Comparison of ENCODE assay signal across 8 cellular contexts in genomic region chr1:100354971-100355394, GRCh38. TPM values are rescaled to one million over a fixed set of nuclear protein-coding genes. Genes with fewer than 3 reads are reported as not detected.
A peak's percentile ranks its signal among the peaks of the same experiment; 100 is the strongest.
DNase-seq lines count a peak whose midpoint lies in the region; ATAC-seq and TF ChIP-seq lines count a peak whose summit lies in the region.

No MANE protein-coding gene starts in this region.

- no peak overlapping the region for H2AFZ ChIP-seq in smooth muscle cell (ENCODE audit: low read depth)

- H3K36me3 Mint-ChIP-seq in CD4-positive, CD25-positive, alpha-beta regulatory T cell = peaks cover 25% of the 10 kb centered on the region

- H3K27ac Mint-ChIP-seq in CD4-positive, CD25-positive, alpha-beta regulatory T cell = peak overlapping the region; percentile 92 to 99 (median 95)

- intact Hi-C loops in adrenal gland (cut with DNase I) = loop anchor here in 1 of 2 donors (10.0 kb wide), 1 partner anchor 100 kb away; no protein-coding TSS in a partner anchor

- H3K27me3 Mint-ChIP-seq in CD4-positive, CD25-positive, alpha-beta regulatory T cell = peaks cover 10% of the 10 kb centered on the region

- H3F3A ChIP-seq in smooth muscle cell (ENCODE audit: low read depth) = peaks cover 24% of the 10 kb centered on the region

- H3K9me3 Mint-ChIP-seq in CD4-positive, CD25-positive, alpha-beta regulatory T cell = peaks cover 0 to 5% (median 0%) of the 10 kb centered on the region in 7 donors

- peak overlapping the region; percentile 15 for H3K27ac ChIP-seq in CD4-positive, CD25-positive, alpha-beta regulatory T cell (ENCODE audit: insufficient read depth, low read length, poor library complexity, severe bottlenecking)
- H3K27ac ChIP-seq in smooth muscle cell (ENCODE audit: low read depth) = peak overlapping the region; percentile 87
- no peak overlapping the region for H3K27ac ChIP-seq in adrenal gland

- H3K36me3 ChIP-seq in CD4-positive, CD25-positive, alpha-beta regulatory T cell (ENCODE audit: control insufficient read depth, insufficient read depth, low read length) = peaks cover 30% of the 10 kb centered on the region
- H3K36me3 ChIP-seq in smooth muscle cell (ENCODE audit: low read depth) (no peaks in the 10 kb centered on the region), adrenal gland (replicated peaks in 1 of 2) (no peaks in the 10 kb centered on the region)

- peak overlapping the region; percentile 99 for H3K4me3 ChIP-seq in CD4-positive, CD25-positive, alpha-beta regulatory T cell (ENCODE audit: low read depth, low read length)
- no peak overlapping the region for H3K4me3 ChIP-seq in fibroblast of mammary gland (ENCODE audit: control insufficient read depth, low read depth, low read length)
- peak overlapping the region; percentile 92 for H3K4me3 ChIP-seq in smooth muscle cell
- no peak overlapping the region for H3K4me3 ChIP-seq in adrenal gland

- peak in 2 of 3 donors; percentile 32 to 36 for DNase-seq in CD4-positive, CD25-positive, alpha-beta regulatory T cell
- peak; percentile 59 for DNase-seq in HT-29 (ENCODE audit: low spot score)
- peak; percentile 53 for DNase-seq in SK-N-DZ (ENCODE audit: low spot score)
- peak; percentile 15 for DNase-seq in fibroblast of mammary gland (ENCODE audit: low read depth)
- DNase-seq in smooth muscle cell (lab: John Stamatoyannopoulos, UW; ENCODE audit: unreplicated experiment) = no peak
- no peak for DNase-seq in adrenal gland
- DNase-seq in NK-92 (lab: John Stamatoyannopoulos, UW; ENCODE audit: unreplicated experiment) = no peak
- no peak for DNase-seq in activated CD4-positive, CD25-positive, alpha-beta regulatory T cell treated with anti-CD3 and anti-CD28 coated beads, Interleukin-2, amount 50 U/mL, for 72 hours

- H3K4me1 Mint-ChIP-seq in CD4-positive, CD25-positive, alpha-beta regulatory T cell = peaks cover 16 to 71% (median 64%) of the 10 kb centered on the region in 4 donors

- no peak for ATAC-seq in CD4-positive, CD25-positive, alpha-beta regulatory T cell (ENCODE audit: low read depth in 2 of 2)

- peak overlapping the region; percentile 23 for H3K9ac ChIP-seq in smooth muscle cell (ENCODE audit: low read depth)

- H3K27me3 ChIP-seq in CD4-positive, CD25-positive, alpha-beta regulatory T cell (ENCODE audit: control insufficient read depth, insufficient read depth, low read length) = no peaks in the 10 kb centered on the region
- H3K27me3 ChIP-seq in smooth muscle cell (ENCODE audit: low read depth) (no peaks in the 10 kb centered on the region), adrenal gland (no peaks in the 10 kb centered on the region)

- peaks cover 52% of the 10 kb centered on the region for H3K79me2 ChIP-seq in smooth muscle cell (ENCODE audit: low read depth)

- peaks cover 28% of the 10 kb centered on the region for H4K20me1 ChIP-seq in smooth muscle cell (ENCODE audit: low read depth)

- TF ChIP-seq CTCF in fibroblast of mammary gland (conservative IDR thresholded peaks at IDR 0.05; ENCODE audit: control insufficient read depth, insufficient read depth, low read depth, low read length) = no peak
- no peak for TF ChIP-seq CTCF in smooth muscle cell (IDR thresholded peaks at IDR 0.05; ENCODE audit: borderline replicate concordance, insufficient read depth, poor library complexity, severe bottlenecking)
- no peak for TF ChIP-seq CTCF in adrenal gland (IDR thresholded peaks at IDR 0.05)

- peak overlapping the region; percentile 92 for H3K4me2 ChIP-seq in smooth muscle cell

- 30% methylated on average over 2 of the region's 2 CpGs for WGBS in smooth muscle cell (ENCODE audit: low lambda C conversion rate)
- WGBS in adrenal gland, 4 donors = 74 to 96% (median 81%) methylated on average over 2 of the region's 2 CpGs

- peak overlapping the region; percentile 98 to 100 (median 100) for H3K4me3 Mint-ChIP-seq in CD4-positive, CD25-positive, alpha-beta regulatory T cell

- no peak for TF ChIP-seq POLR2A in adrenal gland (IDR thresholded peaks at IDR 0.05)

- H3K9me3 ChIP-seq in CD4-positive, CD25-positive, alpha-beta regulatory T cell (ENCODE audit: control insufficient read depth in 2 of 2, low read length in 2 of 2) = no peaks in the 10 kb centered on the region
- H3K9me3 ChIP-seq in smooth muscle cell (replicated peaks; ENCODE audit: low read depth) (no peaks in the 10 kb centered on the region), adrenal gland (replicated peaks in 1 of 3) (no peaks in the 10 kb centered on the region)

- H3K4me1 ChIP-seq in CD4-positive, CD25-positive, alpha-beta regulatory T cell (ENCODE audit: control insufficient read depth, insufficient read depth, low read length, poor library complexity, severe bottlenecking) = peaks cover 71% of the 10 kb centered on the region
- H3K4me1 ChIP-seq in smooth muscle cell (ENCODE audit: low read depth) = peaks cover 23% of the 10 kb centered on the region
- peaks cover 5 to 26% of the 10 kb centered on the region in 2 donors for H3K4me1 ChIP-seq in adrenal gland (replicated peaks in 1 of 2)

RNA-seq across cellular contexts. Expression of gene CDC14A, which starts 2.7 kb away (rescaled TPM):
- total RNA-seq in CD4-positive, CD25-positive, alpha-beta regulatory T cell = 155 TPM
- 10 to 100 TPM; 33.8 to 40.2 (median 36.3) TPM for polyA plus RNA-seq in CD4-positive, CD25-positive, alpha-beta regulatory T cell
- 15.5 and 15.6 TPM in 2 replicates for total RNA-seq in HT-29 (2014; rRNA removed; shearing (Covaris generic))
- polyA plus RNA-seq in SK-N-DZ (2014; cell fraction: cytosol; rRNA removed) = 6.2 and 7.1 TPM in 2 replicates
- polyA plus RNA-seq in SK-N-DZ (2014; cell fraction: nucleus; rRNA removed) = 9.1 and 9.9 TPM in 2 replicates
- total RNA-seq in smooth muscle cell (8.1 and 15.9 TPM in 2 replicates), adrenal gland (10 to 100 TPM in 2 of 8 donors, 1 to 10 TPM in 5, under 1 TPM in 1; 0.85 to 19.2 (median 4.6) TPM)
- polyA plus RNA-seq in smooth muscle cell (2.8 and 9.1 TPM in 2 replicates), adrenal gland (1 to 10 TPM; 1.1 to 1.7 (median 1.3) TPM)

Comparison
In these comparisons a context has a peak if more than half of its experiments do, and no peak if none do; other contexts are left out.
1. DNase-seq: peak in CD4-positive, CD25-positive, alpha-beta regulatory T cell (2 of 3), HT-29 (single experiment), SK-N-DZ (single experiment) and fibroblast of mammary gland (single experiment); none in smooth muscle cell (single experiment), adrenal gland (0 of 7), NK-92 (single experiment) and activated CD4-positive, CD25-positive, alpha-beta regulatory T cell treated with anti-CD3 and anti-CD28 coated beads, Interleukin-2, amount 50 U/mL, for 72 hours (single experiment).
2. H3K27ac ChIP-seq: peak in CD4-positive, CD25-positive, alpha-beta regulatory T cell (single experiment) and smooth muscle cell (single experiment); none in adrenal gland (0 of 5).
3. H3K4me3 ChIP-seq: peak in CD4-positive, CD25-positive, alpha-beta regulatory T cell (single experiment) and smooth muscle cell (single experiment); none in fibroblast of mammary gland (single experiment) and adrenal gland (0 of 4).